In the genomic region with DNA sequence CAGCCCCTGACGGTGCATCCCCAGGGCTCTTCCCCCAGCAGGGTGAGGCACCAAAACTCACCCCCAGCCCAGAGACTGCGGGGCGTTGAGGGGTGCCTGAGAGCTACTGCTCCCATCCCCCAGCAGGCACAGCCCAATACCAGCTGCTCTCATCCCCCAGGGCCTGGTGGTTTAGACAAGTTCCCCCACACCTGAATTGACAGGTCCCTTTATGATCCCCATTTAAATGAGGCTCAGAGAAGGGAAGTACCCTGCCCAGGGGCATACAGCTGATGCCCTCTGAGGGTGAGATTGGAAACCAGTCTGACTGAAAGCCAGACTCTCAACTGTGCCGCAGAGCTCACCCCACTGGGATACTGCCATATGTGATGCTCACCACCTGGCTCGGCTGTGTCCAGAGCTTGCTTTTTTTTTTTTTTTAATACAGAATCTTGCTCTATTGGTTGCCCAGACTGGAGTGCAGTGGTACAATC, we compare ENCODE assay signal across 18 cellular contexts. TPM values are rescaled to one million over a fixed set of nuclear protein-coding genes. Genes with fewer than 3 reads are reported as not detected.
DNase-seq lines count a peak whose midpoint lies in the region; ATAC-seq and TF ChIP-seq lines count a peak whose summit lies in the region.
"Had no signal": no experiment of that assay in that cellular context is flagged by ENCODE, and none has a peak within 500 bp of the region (broad histone marks: within the 10 kb centered on the region; RNA-seq: fewer than 3 reads in every experiment).

No MANE protein-coding gene starts in this region.

- H3K27me3 ChIP-seq in neural progenitor cell = no peaks in the 10 kb centered on the region
- H3K27me3 ChIP-seq: breast epithelium, right lobe of liver had no signal

- no peak overlapping the region for H3K4me3 ChIP-seq in neural progenitor cell
- H3K4me3 ChIP-seq: breast epithelium, right lobe of liver had no signal

- no peak overlapping the region for H3K27ac ChIP-seq in neural progenitor cell
- H3K27ac ChIP-seq: breast epithelium, right lobe of liver had no signal

- TF ChIP-seq CTCF in neural progenitor cell (IDR thresholded peaks at IDR 0.05) = no peak
- no peak for TF ChIP-seq CTCF in mesothelial cell of epicardium (IDR thresholded peaks at IDR 0.05; ENCODE audit: unreplicated experiment)

- H2AFZ ChIP-seq in neural progenitor cell (replicated peaks) = no peak overlapping the region

- DNase-seq in effector CD4-positive, alpha-beta T cell = no peak
- no peak for DNase-seq in neural progenitor cell (ENCODE audit: low spot score)
- no peak for DNase-seq in mesothelial cell of epicardium (ENCODE audit: low spot score in 2 of 2, unreplicated experiment in 2 of 2)
- no peak for DNase-seq in DMS79 treated with DMSO at 0.1 percent for 48 hours (lab: John Stamatoyannopoulos, UW)
- DNase-seq: activated CD8-positive, alpha-beta T cell treated with anti-CD3 and anti-CD28 coated beads, Interleukin-2, amount 10 ng/mL, durations not matched to agents 7 days and 5 days; activated naive CD4-positive, alpha-beta T cell; left cardiac atrium; NCI-H1048; NCI-H526 treated with DMSO at 0.1 percent for 48 hours; right lobe of liver; Right ventricle myocardium superior; substantia nigra had no signal

- no peaks in the 10 kb centered on the region for H4K20me1 ChIP-seq in neural progenitor cell (ENCODE audit: low read depth)

- H3K4me2 ChIP-seq in neural progenitor cell = no peak overlapping the region

- H3K79me2 ChIP-seq in neural progenitor cell (ENCODE audit: low read depth) = no peaks in the 10 kb centered on the region

- H3F3A ChIP-seq in neural progenitor cell (ENCODE audit: low read depth) = no peaks in the 10 kb centered on the region

- H3K9me3 ChIP-seq in neural progenitor cell (ENCODE audit: low read depth) = no peaks in the 10 kb centered on the region
- H3K9me3 ChIP-seq: breast epithelium, right lobe of liver had no signal

- peaks cover 30% of the 10 kb centered on the region for H3K4me1 ChIP-seq in neural progenitor cell

- ATAC-seq in GM18502 (IDR thresholded peaks at IDR 0.05; ENCODE audit: poor library complexity, unreplicated experiment) (peak; percentile 76), GM19395 (IDR thresholded peaks at IDR 0.05; ENCODE audit: unreplicated experiment) (peak; percentile 64), HG02938 (IDR thresholded peaks at IDR 0.05; ENCODE audit: unreplicated experiment) (peak; percentile 46)
- ATAC-seq in activated T-helper 17 cell treated with anti-CD3 and anti-CD28 coated beads, Interleukin-2, amount 50 U/mL, for 72 hours (replicated peaks) = peak; percentile 53
- ATAC-seq: activated CD8-positive, alpha-beta T cell treated with anti-CD3 and anti-CD28 coated beads, Interleukin-2, amount 10 ng/mL, durations not matched to agents 7 days and 5 days; left cardiac atrium; right lobe of liver had no signal

- H3K4me1 Mint-ChIP-seq in activated T-helper 17 cell treated with anti-CD3 and anti-CD28 coated beads, Interleukin-2, amount 50 U/mL, for 72 hours = no peaks in the 10 kb centered on the region
- H3K4me1 Mint-ChIP-seq in neural progenitor cell (peaks cover 21% of the 10 kb centered on the region), mesothelial cell of epicardium (peaks cover 14% of the 10 kb centered on the region)

- peak overlapping the region; percentile 36 for H3K27ac Mint-ChIP-seq in activated T-helper 17 cell treated with anti-CD3 and anti-CD28 coated beads, Interleukin-2, amount 50 U/mL, for 72 hours
- no peak overlapping the region for H3K27ac Mint-ChIP-seq in neural progenitor cell
- no peak overlapping the region for H3K27ac Mint-ChIP-seq in mesothelial cell of epicardium
- H3K27ac Mint-ChIP-seq: activated CD8-positive, alpha-beta T cell treated with anti-CD3 and anti-CD28 coated beads, Interleukin-2, amount 10 ng/mL, durations not matched to agents 7 days and 5 days had no signal

- no peaks in the 10 kb centered on the region for H3K36me3 Mint-ChIP-seq in activated T-helper 17 cell treated with anti-CD3 and anti-CD28 coated beads, Interleukin-2, amount 50 U/mL, for 72 hours (ENCODE audit: low read depth)
- H3K36me3 Mint-ChIP-seq in neural progenitor cell = no peaks in the 10 kb centered on the region
- no peaks in the 10 kb centered on the region for H3K36me3 Mint-ChIP-seq in mesothelial cell of epicardium

- H3K9me3 Mint-ChIP-seq in activated T-helper 17 cell treated with anti-CD3 and anti-CD28 coated beads, Interleukin-2, amount 50 U/mL, for 72 hours = no peaks in the 10 kb centered on the region
- H3K9me3 Mint-ChIP-seq in neural progenitor cell (no peaks in the 10 kb centered on the region), mesothelial cell of epicardium (no peaks in the 10 kb centered on the region)
- H3K9me3 Mint-ChIP-seq: nephron had no signal

- H3K27me3 Mint-ChIP-seq in activated T-helper 17 cell treated with anti-CD3 and anti-CD28 coated beads, Interleukin-2, amount 50 U/mL, for 72 hours = no peaks in the 10 kb centered on the region
- H3K27me3 Mint-ChIP-seq in neural progenitor cell (ENCODE audit: insufficient read depth, low read depth) (peaks cover 12% of the 10 kb centered on the region), mesothelial cell of epicardium (ENCODE audit: low read depth) (no peaks in the 10 kb centered on the region)

- H3K36me3 ChIP-seq in neural progenitor cell = no peaks in the 10 kb centered on the region
- H3K36me3 ChIP-seq: breast epithelium, right lobe of liver had no signal

- H3K4me3 Mint-ChIP-seq in activated T-helper 17 cell treated with anti-CD3 and anti-CD28 coated beads, Interleukin-2, amount 50 U/mL, for 72 hours = no peak overlapping the region
- H3K4me3 Mint-ChIP-seq in neural progenitor cell = no peak overlapping the region
- no peak overlapping the region for H3K4me3 Mint-ChIP-seq in mesothelial cell of epicardium
- H3K4me3 Mint-ChIP-seq: activated CD8-positive, alpha-beta T cell treated with anti-CD3 and anti-CD28 coated beads, Interleukin-2, amount 10 ng/mL, durations not matched to agents 7 days and 5 days; nephron had no signal

- no peak overlapping the region for H3K9ac ChIP-seq in neural progenitor cell

RNA-seq across cellular contexts. Expression of gene DUSP7, which starts 20.1 kb away (rescaled TPM):
- total RNA-seq in activated T-helper 17 cell treated with anti-CD3 and anti-CD28 coated beads, Interleukin-2, amount 50 U/mL, for 72 hours = 10 to 100 TPM; 19.3 to 25.1 TPM
- total RNA-seq in neural progenitor cell (ENCODE audit: low replicate concordance) = 2.4 and 10.7 TPM in 2 replicates
- total RNA-seq in mesothelial cell of epicardium = 32.0 to 34.6 TPM (median 32.2 TPM) in 3 replicates

RNA-seq across cellular contexts. Expression of gene RPL29, which starts 40.6 kb away (rescaled TPM):
- 1,000 to 10,000 TPM; 1,433 to 1,498 TPM for total RNA-seq in activated T-helper 17 cell treated with anti-CD3 and anti-CD28 coated beads, Interleukin-2, amount 50 U/mL, for 72 hours
- 1,431 and 2,019 TPM in 2 replicates for total RNA-seq in neural progenitor cell (ENCODE audit: low replicate concordance)
- total RNA-seq in mesothelial cell of epicardium = 1,237 to 1,322 TPM (median 1,301 TPM) in 3 replicates

RNA-seq across cellular contexts. Expression of gene ACY1, which starts 52.9 kb away (rescaled TPM):
- 10 to 100 TPM; 39.5 to 49.9 TPM for total RNA-seq in activated T-helper 17 cell treated with anti-CD3 and anti-CD28 coated beads, Interleukin-2, amount 50 U/mL, for 72 hours
- total RNA-seq in neural progenitor cell (ENCODE audit: low replicate concordance) (17.3 and 31.8 TPM in 2 replicates), mesothelial cell of epicardium (47.8 to 59.0 TPM (median 58.7 TPM) in 3 replicates)
